Comparison of ENCODE assay signal across 7 cellular contexts in genomic region chr2:99335911-99336779, GRCh38. TPM values are rescaled to one million over a fixed set of nuclear protein-coding genes. Genes with fewer than 3 reads are reported as not detected.
A peak's percentile ranks its signal among the peaks of the same experiment; 100 is the strongest.
DNase-seq lines count a peak whose midpoint lies in the region; ATAC-seq and TF ChIP-seq lines count a peak whose summit lies in the region.

Gene TXNDC9 (minus strand): TSS chr2:99336333. CDS start chr2:99333210, 3,123 bp downstream.

- ATAC-seq in GM18508 (IDR thresholded peaks at IDR 0.05; ENCODE audit: insufficient read depth, unreplicated experiment) (peak; percentile 59), HG02981 (IDR thresholded peaks at IDR 0.05; ENCODE audit: unreplicated experiment) (peak; percentile 62)

- H3K9me2 ChIP-seq in hepatocyte (replicated peaks; ENCODE audit: insufficient read depth), result no peaks in the 10 kb centered on the region

- 1% methylated on average over 56 of the region's 59 CpGs for WGBS in hepatocyte (ENCODE audit: low lambda C conversion rate, missing lambda C conversion rate)

- peak within 1 kb of the TSS; percentile 87 for H3K27ac ChIP-seq in hepatocyte

- peaks cover 25% of the 10 kb centered on the region for H3K4me1 ChIP-seq in hepatocyte (ENCODE audit: insufficient read depth)

- TF ChIP-seq CTCF in astrocyte of the cerebellum (IDR thresholded peaks at IDR 0.05; ENCODE audit: low read depth, low read length, missing control alignments) (no peak), hepatocyte (IDR thresholded peaks at IDR 0.05; ENCODE audit: poor library complexity) (no peak)

- in situ Hi-C loops in astrocyte of the cerebellum (cut with HindIII; ENCODE audit: low sequenced_read_pairs), result no loop called here

- no peaks in the 10 kb centered on the region for H3K36me3 ChIP-seq in hepatocyte (replicated peaks; ENCODE audit: insufficient read depth, low read depth)

- H3K4me2 ChIP-seq in hepatocyte, result peak within 1 kb of the TSS; percentile 91

- DNase-seq in NCI-H2029 (lab: John Stamatoyannopoulos, UW) (peak; percentile 99), T-helper 22 cell (ENCODE audit: low read depth) (peak; percentile 98), astrocyte of the cerebellum (ENCODE audit: low read depth) (peak; percentile 100), hepatocyte (ENCODE audit: low spot score) (peak; percentile 100), retina (peak; percentile 98)

- H2AFZ ChIP-seq in hepatocyte, result peak within 1 kb of the TSS; percentile 93

- H3K27me3 ChIP-seq in hepatocyte, result no peaks in the 10 kb centered on the region

- peaks cover 82% of the 10 kb centered on the region for H3K79me2 ChIP-seq in hepatocyte

- peaks cover 21% of the 10 kb centered on the region for H4K20me1 ChIP-seq in hepatocyte (ENCODE audit: insufficient read depth, poor library complexity, severe bottlenecking)

- H3K4me3 ChIP-seq in astrocyte of the cerebellum (ENCODE audit: low read depth, low read length), result peak within 1 kb of the TSS; percentile 84
- peak within 1 kb of the TSS; percentile 60 for H3K4me3 ChIP-seq in hepatocyte

- H3K9me3 ChIP-seq in hepatocyte (ENCODE audit: low read depth), result no peaks in the 10 kb centered on the region

RNA-seq across cellular contexts. Expression of gene TXNDC9, which starts in this region (rescaled TPM):
- 47.2 and 48.4 TPM in 2 replicates for total RNA-seq in hepatocyte
- 34.3 and 36.3 TPM in 2 replicates for polyA plus RNA-seq in hepatocyte

Comparison
In these comparisons a context has a peak if more than half of its experiments do, and no peak if none do; other contexts are left out.
1. Peak in every context shown above with its lines: DNase-seq, ATAC-seq, H3K4me3 ChIP-seq and H3K27ac ChIP-seq.